1 cellular context compared by ENCODE assay signal in the genomic region with DNA sequence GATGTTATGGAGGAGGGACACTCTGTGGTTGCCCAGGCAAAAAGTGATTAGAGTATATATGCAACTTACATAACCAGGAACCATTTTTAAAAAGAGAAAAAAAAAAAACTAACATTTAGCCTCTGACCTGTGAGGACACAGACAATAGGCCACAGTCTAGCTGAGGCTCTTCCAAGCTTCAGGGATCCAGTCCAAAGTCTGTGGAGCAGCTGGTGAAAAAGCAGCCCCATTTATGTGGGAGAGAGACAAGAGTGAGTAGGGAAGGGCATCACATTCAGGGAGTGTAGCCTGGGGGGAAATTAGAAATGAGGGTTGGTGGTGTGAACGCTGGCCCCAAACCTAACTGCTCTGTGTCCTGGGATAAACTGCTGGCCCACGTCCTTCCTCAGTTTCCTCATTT.
TF ChIP-seq lines count a peak whose summit lies in the region.

No MANE protein-coding gene starts in this region.

TF ChIP-seq in HepG2, 621 proteins besides CTCF, POLR2A, EP300 and RAD21 (continued from another document):
- TF ChIP-seq PBX3 (CRISPR knock-in tag; IDR thresholded peaks at IDR 0.05; ENCODE audit: borderline replicate concordance): no peak
- TF ChIP-seq MAFF (IDR thresholded peaks at IDR 0.05; ENCODE audit: low read depth, low read length): no peak
- TF ChIP-seq SP5 (CRISPR knock-in tag; IDR thresholded peaks at IDR 0.05; ENCODE audit: borderline replicate concordance, low read depth): no peak
- peak; percentile 86 for TF ChIP-seq NR2C2 (CRISPR knock-in tag; IDR thresholded peaks at IDR 0.05; ENCODE audit: borderline replicate concordance)
- TF ChIP-seq ZNF570 (CRISPR knock-in tag; IDR thresholded peaks at IDR 0.05; ENCODE audit: borderline replicate concordance): no peak
- TF ChIP-seq CHCHD3 (CRISPR knock-in tag; IDR thresholded peaks at IDR 0.05): no peak
- TF ChIP-seq TBL1XR1 (IDR thresholded peaks at IDR 0.05; ENCODE audit: borderline replicate concordance, low read length, partially characterized antibody): no peak
- TF ChIP-seq ZNF883 (CRISPR knock-in tag; IDR thresholded peaks at IDR 0.05; ENCODE audit: not compliant biosample characterization): no peak
- TF ChIP-seq, protein P1, sequence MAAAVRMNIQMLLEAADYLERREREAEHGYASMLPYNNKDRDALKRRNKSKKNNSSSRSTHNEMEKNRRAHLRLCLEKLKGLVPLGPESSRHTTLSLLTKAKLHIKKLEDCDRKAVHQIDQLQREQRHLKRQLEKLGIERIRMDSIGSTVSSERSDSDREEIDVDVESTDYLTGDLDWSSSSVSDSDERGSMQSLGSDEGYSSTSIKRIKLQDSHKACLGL (CRISPR knock-in tag; IDR thresholded peaks at IDR 0.05): no peak
- TF ChIP-seq, protein P2, sequence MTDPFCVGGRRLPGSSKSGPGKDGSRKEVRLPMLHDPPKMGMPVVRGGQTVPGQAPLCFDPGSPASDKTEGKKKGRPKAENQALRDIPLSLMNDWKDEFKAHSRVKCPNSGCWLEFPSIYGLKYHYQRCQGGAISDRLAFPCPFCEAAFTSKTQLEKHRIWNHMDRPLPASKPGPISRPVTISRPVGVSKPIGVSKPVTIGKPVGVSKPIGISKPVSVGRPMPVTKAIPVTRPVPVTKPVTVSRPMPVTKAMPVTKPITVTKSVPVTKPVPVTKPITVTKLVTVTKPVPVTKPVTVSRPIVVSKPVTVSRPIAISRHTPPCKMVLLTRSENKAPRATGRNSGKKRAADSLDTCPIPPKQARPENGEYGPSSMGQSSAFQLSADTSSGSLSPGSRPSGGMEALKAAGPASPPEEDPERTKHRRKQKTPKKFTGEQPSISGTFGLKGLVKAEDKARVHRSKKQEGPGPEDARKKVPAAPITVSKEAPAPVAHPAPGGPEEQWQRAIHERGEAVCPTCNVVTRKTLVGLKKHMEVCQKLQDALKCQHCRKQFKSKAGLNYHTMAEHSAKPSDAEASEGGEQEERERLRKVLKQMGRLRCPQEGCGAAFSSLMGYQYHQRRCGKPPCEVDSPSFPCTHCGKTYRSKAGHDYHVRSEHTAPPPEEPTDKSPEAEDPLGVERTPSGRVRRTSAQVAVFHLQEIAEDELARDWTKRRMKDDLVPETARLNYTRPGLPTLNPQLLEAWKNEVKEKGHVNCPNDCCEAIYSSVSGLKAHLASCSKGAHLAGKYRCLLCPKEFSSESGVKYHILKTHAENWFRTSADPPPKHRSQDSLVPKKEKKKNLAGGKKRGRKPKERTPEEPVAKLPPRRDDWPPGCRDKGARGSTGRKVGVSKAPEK (CRISPR knock-in tag; IDR thresholded peaks at IDR 0.05; ENCODE audit: borderline replicate concordance): no peak
- no peak for TF ChIP-seq SRY (CRISPR knock-in tag; IDR thresholded peaks at IDR 0.05)
- peak; percentile 36; the same call in 1 of the 2 replicates for TF ChIP-seq PATZ1 (CRISPR knock-in tag; IDR thresholded peaks at IDR 0.05)
- TF ChIP-seq SNRNP70 (IDR thresholded peaks at IDR 0.05; ENCODE audit: low read depth, low read length): no peak
- no peak for TF ChIP-seq ZNF619 (CRISPR knock-in tag; IDR thresholded peaks at IDR 0.05)
- TF ChIP-seq, protein P3, sequence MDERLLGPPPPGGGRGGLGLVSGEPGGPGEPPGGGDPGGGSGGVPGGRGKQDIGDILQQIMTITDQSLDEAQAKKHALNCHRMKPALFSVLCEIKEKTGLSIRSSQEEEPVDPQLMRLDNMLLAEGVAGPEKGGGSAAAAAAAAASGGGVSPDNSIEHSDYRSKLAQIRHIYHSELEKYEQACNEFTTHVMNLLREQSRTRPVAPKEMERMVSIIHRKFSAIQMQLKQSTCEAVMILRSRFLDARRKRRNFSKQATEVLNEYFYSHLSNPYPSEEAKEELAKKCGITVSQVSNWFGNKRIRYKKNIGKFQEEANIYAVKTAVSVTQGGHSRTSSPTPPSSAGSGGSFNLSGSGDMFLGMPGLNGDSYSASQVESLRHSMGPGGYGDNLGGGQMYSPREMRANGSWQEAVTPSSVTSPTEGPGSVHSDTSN (CRISPR knock-in tag; IDR thresholded peaks at IDR 0.05): no peak
- TF ChIP-seq, protein P4, sequence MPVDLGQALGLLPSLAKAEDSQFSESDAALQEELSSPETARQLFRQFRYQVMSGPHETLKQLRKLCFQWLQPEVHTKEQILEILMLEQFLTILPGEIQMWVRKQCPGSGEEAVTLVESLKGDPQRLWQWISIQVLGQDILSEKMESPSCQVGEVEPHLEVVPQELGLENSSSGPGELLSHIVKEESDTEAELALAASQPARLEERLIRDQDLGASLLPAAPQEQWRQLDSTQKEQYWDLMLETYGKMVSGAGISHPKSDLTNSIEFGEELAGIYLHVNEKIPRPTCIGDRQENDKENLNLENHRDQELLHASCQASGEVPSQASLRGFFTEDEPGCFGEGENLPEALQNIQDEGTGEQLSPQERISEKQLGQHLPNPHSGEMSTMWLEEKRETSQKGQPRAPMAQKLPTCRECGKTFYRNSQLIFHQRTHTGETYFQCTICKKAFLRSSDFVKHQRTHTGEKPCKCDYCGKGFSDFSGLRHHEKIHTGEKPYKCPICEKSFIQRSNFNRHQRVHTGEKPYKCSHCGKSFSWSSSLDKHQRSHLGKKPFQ (CRISPR knock-in tag; IDR thresholded peaks at IDR 0.05; ENCODE audit: insufficient replicate concordance): no peak
- no peak for TF ChIP-seq ZNF296 (CRISPR knock-in tag; conservative IDR thresholded peaks at IDR 0.05)
- no peak for TF ChIP-seq REL (CRISPR knock-in tag; conservative IDR thresholded peaks at IDR 0.05)
- no peak for TF ChIP-seq ZNF3 (CRISPR knock-in tag; IDR thresholded peaks at IDR 0.05)
- TF ChIP-seq ZNF558 (CRISPR knock-in tag; IDR thresholded peaks at IDR 0.05; ENCODE audit: borderline replicate concordance): no peak
- no peak for TF ChIP-seq ZNF44 (CRISPR knock-in tag; IDR thresholded peaks at IDR 0.05)
- TF ChIP-seq, protein P5, sequence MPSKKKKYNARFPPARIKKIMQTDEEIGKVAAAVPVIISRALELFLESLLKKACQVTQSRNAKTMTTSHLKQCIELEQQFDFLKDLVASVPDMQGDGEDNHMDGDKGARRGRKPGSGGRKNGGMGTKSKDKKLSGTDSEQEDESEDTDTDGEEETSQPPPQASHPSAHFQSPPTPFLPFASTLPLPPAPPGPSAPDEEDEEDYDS (CRISPR knock-in tag; IDR thresholded peaks at IDR 0.05): no peak
- TF ChIP-seq HMG20B (CRISPR knock-in tag; conservative IDR thresholded peaks at IDR 0.05): no peak
- no peak for TF ChIP-seq ZNF782 (CRISPR knock-in tag; IDR thresholded peaks at IDR 0.05; ENCODE audit: borderline replicate concordance)
- no peak for TF ChIP-seq GFI1 (CRISPR knock-in tag; IDR thresholded peaks at IDR 0.05; ENCODE audit: borderline replicate concordance)
- TF ChIP-seq NR1H2 (CRISPR knock-in tag; IDR thresholded peaks at IDR 0.05; ENCODE audit: borderline replicate concordance, low read depth): no peak
- TF ChIP-seq GTF2F1 (IDR thresholded peaks at IDR 0.05; ENCODE audit: low read length): no peak
- TF ChIP-seq TOE1 (CRISPR knock-in tag; IDR thresholded peaks at IDR 0.05): no peak
- TF ChIP-seq REXO4 (CRISPR knock-in tag; IDR thresholded peaks at IDR 0.05; ENCODE audit: borderline replicate concordance): no peak
- TF ChIP-seq, protein P6, sequence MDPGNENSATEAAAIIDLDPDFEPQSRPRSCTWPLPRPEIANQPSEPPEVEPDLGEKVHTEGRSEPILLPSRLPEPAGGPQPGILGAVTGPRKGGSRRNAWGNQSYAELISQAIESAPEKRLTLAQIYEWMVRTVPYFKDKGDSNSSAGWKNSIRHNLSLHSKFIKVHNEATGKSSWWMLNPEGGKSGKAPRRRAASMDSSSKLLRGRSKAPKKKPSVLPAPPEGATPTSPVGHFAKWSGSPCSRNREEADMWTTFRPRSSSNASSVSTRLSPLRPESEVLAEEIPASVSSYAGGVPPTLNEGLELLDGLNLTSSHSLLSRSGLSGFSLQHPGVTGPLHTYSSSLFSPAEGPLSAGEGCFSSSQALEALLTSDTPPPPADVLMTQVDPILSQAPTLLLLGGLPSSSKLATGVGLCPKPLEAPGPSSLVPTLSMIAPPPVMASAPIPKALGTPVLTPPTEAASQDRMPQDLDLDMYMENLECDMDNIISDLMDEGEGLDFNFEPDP (CRISPR knock-in tag; conservative IDR thresholded peaks at IDR 0.05): no peak
- no peak for TF ChIP-seq POLR2AphosphoS5 (IDR thresholded peaks at IDR 0.05; ENCODE audit: low read depth, low read length)
- no peak for TF ChIP-seq ZNF468 (CRISPR knock-in tag; IDR thresholded peaks at IDR 0.05)
- TF ChIP-seq YEATS4 (CRISPR knock-in tag; IDR thresholded peaks at IDR 0.05; ENCODE audit: borderline replicate concordance): no peak
- TF ChIP-seq GLI4 (CRISPR knock-in tag; IDR thresholded peaks at IDR 0.05; ENCODE audit: borderline replicate concordance): no peak
